In the genomic region with DNA sequence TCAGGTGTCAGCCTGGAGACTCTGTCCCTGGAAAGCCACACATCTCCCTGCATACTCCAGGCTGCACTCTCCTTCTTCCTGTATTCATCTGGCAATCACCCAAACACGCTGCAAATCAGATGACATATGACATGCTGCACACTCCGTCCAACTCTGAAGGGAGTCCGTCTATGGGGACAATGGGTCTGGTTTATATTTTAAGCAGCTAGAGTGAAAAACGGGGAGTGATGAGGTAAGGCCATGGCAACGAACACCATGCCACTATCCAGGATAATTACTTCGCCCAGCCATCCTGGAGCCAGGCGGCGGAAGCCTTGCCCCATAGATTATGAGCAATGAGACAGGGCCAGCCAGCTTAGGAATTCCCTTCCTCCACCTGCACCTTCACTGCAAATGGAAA, we compare ENCODE assay signal across 12 cellular contexts.
DNase-seq lines count a peak whose midpoint lies in the region; ATAC-seq and TF ChIP-seq lines count a peak whose summit lies in the region.
"Had no signal": no experiment of that assay in that cellular context is flagged by ENCODE, and none has a peak within 500 bp of the region (broad histone marks: within the 10 kb centered on the region; RNA-seq: fewer than 3 reads in every experiment).

No MANE protein-coding gene starts in this region.

- H3K27ac ChIP-seq in heart left ventricle: peak overlapping the region in 4 of 12 donors; percentile 30 to 57 (median 44)
- H3K27ac ChIP-seq in suprapubic skin: no peak overlapping the region

- H3K9me3 ChIP-seq in BE2C: no peaks in the 10 kb centered on the region
- no peaks in the 10 kb centered on the region for H3K9me3 ChIP-seq in heart left ventricle
- H3K9me3 ChIP-seq in suprapubic skin: no peaks in the 10 kb centered on the region

- no peaks in the 10 kb centered on the region for H3K27me3 ChIP-seq in BE2C
- H3K27me3 ChIP-seq in heart left ventricle: no peaks in the 10 kb centered on the region
- H3K27me3 ChIP-seq in suprapubic skin: peaks cover 14% of the 10 kb centered on the region

- peak; percentile 82 for DNase-seq in BE2C
- peak; percentile 47 for DNase-seq in DMS153 (lab: John Stamatoyannopoulos, UW)
- DNase-seq in heart left ventricle: peak in 4 of 5 donors; percentile 36 to 66 (median 50)
- DNase-seq in GM19240 (ENCODE audit: insufficient read length, low spot score): no peak
- DNase-seq in HT-29 (ENCODE audit: low spot score): no peak
- DNase-seq in suprapubic skin (ENCODE audit: low spot score in 2 of 2): no peak
- DNase-seq: cortex of kidney, GDM1, GOT3, KG1 had no signal

- peaks cover 48% of the 10 kb centered on the region for H3K4me1 ChIP-seq in BE2C
- peaks cover 0 to 65% (median 22%) of the 10 kb centered on the region in 12 donors for H3K4me1 ChIP-seq in heart left ventricle
- peaks cover 4% of the 10 kb centered on the region for H3K4me1 ChIP-seq in suprapubic skin

- ATAC-seq in heart left ventricle (peak; percentile 70 to 85 (median 77)), HG03442 (IDR thresholded peaks at IDR 0.05; ENCODE audit: unreplicated experiment) (no peak)

- WGBS in heart left ventricle, 4 donors: 15 to 34% (median 19%) methylated on average over 8 of the region's 8 CpGs
- WGBS in suprapubic skin: 53% methylated on average over 8 of the region's 8 CpGs

- no peaks in the 10 kb centered on the region for H3K36me3 ChIP-seq in BE2C
- H3K36me3 ChIP-seq in heart left ventricle: no peaks in the 10 kb centered on the region
- no peaks in the 10 kb centered on the region for H3K36me3 ChIP-seq in suprapubic skin

- TF ChIP-seq CTCF in BE2C (IDR thresholded peaks at IDR 0.05; ENCODE audit: low read depth, low read length) (no peak), heart left ventricle (IDR thresholded peaks at IDR 0.05) (peak in 1 of 12 donors; percentile 6), suprapubic skin (IDR thresholded peaks at IDR 0.05) (no peak)

- TF ChIP-seq EP300 in suprapubic skin (IDR thresholded peaks at IDR 0.05): no peak

- intact Hi-C loops in heart left ventricle (cut with DNase I): loop anchor here in 1 of 10 donors (5.0 kb wide), 1 partner anchor 36 kb away; no protein-coding TSS in a partner anchor

- H3K4me3 ChIP-seq in BE2C (ENCODE audit: low read depth, low read length) (peak overlapping the region; percentile 56), heart left ventricle (no peak overlapping the region), suprapubic skin (no peak overlapping the region)

- TF ChIP-seq POLR2A in heart left ventricle (IDR thresholded peaks at IDR 0.05) (no peak), suprapubic skin (IDR thresholded peaks at IDR 0.05) (no peak)

TF ChIP-seq in PFSK-1, 5 proteins besides CTCF, POLR2A, EP300 and RAD21:
- TF ChIP-seq SIN3A (IDR thresholded peaks at IDR 0.05; ENCODE audit: borderline replicate concordance, insufficient read depth, low read length): 0 out of 2 replicates have a peak, but pooled peaks have one; percentile 20
- TF ChIP-seq REST (IDR thresholded peaks at IDR 0.05; ENCODE audit: insufficient read depth in 1 of 2, low read depth in 2 of 2, low read length in 2 of 2): no peak
- no peak for TF ChIP-seq TAF1 (IDR thresholded peaks at IDR 0.05; ENCODE audit: borderline replicate concordance, insufficient read depth, low read length)

Comparison
In these comparisons a context has a peak if more than half of its experiments do, and no peak if none do; other contexts are left out.
1. DNase-seq: peak in BE2C (single experiment), DMS153 (single experiment) and heart left ventricle (4 of 5); none in GM19240 (single experiment), HT-29 (single experiment) and suprapubic skin (0 of 2).